ENCODE assay signal across 8 cellular contexts in genomic region chr12:124568431-124569374, GRCh38. TPM values are rescaled to one million over a fixed set of nuclear protein-coding genes. Genes with fewer than 3 reads are reported as not detected.
DNase-seq lines count a peak whose midpoint lies in the region; ATAC-seq and TF ChIP-seq lines count a peak whose summit lies in the region.

No MANE protein-coding gene starts in this region.

- H3K9ac ChIP-seq in BLaER1 (peak overlapping the region; percentile 84; the same call in 1 of the 2 replicates), neural progenitor cell (no peak overlapping the region)

- intact Hi-C loops in activated T-helper 1 cell treated with anti-CD3 and anti-CD28 coated beads, Interleukin-12 subunit alpha, Interleukin-12 subunit beta, Interleukin-2, Interleukin-4 antibody, amounts not matched to agents 30 ng/mL and 10 ng/mL and 1 ng/mL, durations not matched to agents 14 hours and 24 hours and 36 hours (cut with micrococcal nuclease) = loop anchor here (1.0 to 5.0 kb wide), 2 partner anchors 145 to 176 kb away; no protein-coding TSS in a partner anchor

- H3K4me2 ChIP-seq in BLaER1 = peak overlapping the region; percentile 98
- H3K4me2 ChIP-seq in neural progenitor cell = peak overlapping the region; percentile 100

- H4K20me1 ChIP-seq in BLaER1 (peaks cover 31% of the 10 kb centered on the region), neural progenitor cell (ENCODE audit: low read depth) (peaks cover 31% of the 10 kb centered on the region)

- H2AFZ ChIP-seq in neural progenitor cell (replicated peaks) = no peak overlapping the region

- DNase-seq in GM13977 (ENCODE audit: low spot score) (peak; percentile 76), NCI-H1694 (lab: John Stamatoyannopoulos, UW) (peak; percentile 81), germinal center (ENCODE audit: low spot score) (peak; percentile 76), neural progenitor cell (ENCODE audit: low spot score) (peak; percentile 64), GOT3 (lab: John Stamatoyannopoulos, UW) (no peak)
- no peak for DNase-seq in activated T-helper 1 cell treated with anti-CD3 and anti-CD28 coated beads, Interleukin-12 subunit alpha, Interleukin-12 subunit beta, Interleukin-2, Interleukin-4 antibody, amounts not matched to agents 30 ng/mL and 10 ng/mL and 1 ng/mL, durations not matched to agents 14 hours and 24 hours and 36 hours (ENCODE audit: low spot score)

- H3K36me3 Mint-ChIP-seq in activated T-helper 1 cell treated with anti-CD3 and anti-CD28 coated beads, Interleukin-12 subunit alpha, Interleukin-12 subunit beta, Interleukin-2, Interleukin-4 antibody, amounts not matched to agents 30 ng/mL and 10 ng/mL and 1 ng/mL, durations not matched to agents 14 hours and 24 hours and 36 hours (ENCODE audit: low read depth) = no peaks in the 10 kb centered on the region
- H3K36me3 Mint-ChIP-seq in neural progenitor cell = no peaks in the 10 kb centered on the region

- no peaks in the 10 kb centered on the region for H3K27me3 ChIP-seq in BLaER1
- H3K27me3 ChIP-seq in neural progenitor cell = no peaks in the 10 kb centered on the region

- H3K79me2 ChIP-seq in neural progenitor cell (ENCODE audit: low read depth) = peaks cover 35% of the 10 kb centered on the region

- H3F3A ChIP-seq in neural progenitor cell (ENCODE audit: low read depth) = peaks cover 53% of the 10 kb centered on the region

- H3K27ac ChIP-seq in BLaER1 = peak overlapping the region; percentile 96
- H3K27ac ChIP-seq in neural progenitor cell = no peak overlapping the region

- no peaks in the 10 kb centered on the region for H3K9me3 ChIP-seq in BLaER1
- H3K9me3 ChIP-seq in neural progenitor cell (ENCODE audit: low read depth) = no peaks in the 10 kb centered on the region

- H3K27me3 Mint-ChIP-seq in activated T-helper 1 cell treated with anti-CD3 and anti-CD28 coated beads, Interleukin-12 subunit alpha, Interleukin-12 subunit beta, Interleukin-2, Interleukin-4 antibody, amounts not matched to agents 30 ng/mL and 10 ng/mL and 1 ng/mL, durations not matched to agents 14 hours and 24 hours and 36 hours (ENCODE audit: insufficient read depth) = peaks cover 5% of the 10 kb centered on the region
- H3K27me3 Mint-ChIP-seq in neural progenitor cell (ENCODE audit: insufficient read depth, low read depth) = peaks cover 2% of the 10 kb centered on the region

- ATAC-seq in HG03025 (IDR thresholded peaks at IDR 0.05; ENCODE audit: low FRiP score, unreplicated experiment) = no peak

- H3K4me3 ChIP-seq in BLaER1 = peak overlapping the region; percentile 93
- no peak overlapping the region for H3K4me3 ChIP-seq in neural progenitor cell

- H3K9me3 Mint-ChIP-seq in activated T-helper 1 cell treated with anti-CD3 and anti-CD28 coated beads, Interleukin-12 subunit alpha, Interleukin-12 subunit beta, Interleukin-2, Interleukin-4 antibody, amounts not matched to agents 30 ng/mL and 10 ng/mL and 1 ng/mL, durations not matched to agents 14 hours and 24 hours and 36 hours = no peaks in the 10 kb centered on the region
- no peaks in the 10 kb centered on the region for H3K9me3 Mint-ChIP-seq in neural progenitor cell

- in situ Hi-C loops in GM13977 (cut with MboI; ENCODE audit: low pct_unique_long_range_greater_than_20kb, low sequenced_read_pairs, unreplicated experiment) = no loop called here

- peaks cover 19% of the 10 kb centered on the region for H3K4me1 Mint-ChIP-seq in activated T-helper 1 cell treated with anti-CD3 and anti-CD28 coated beads, Interleukin-12 subunit alpha, Interleukin-12 subunit beta, Interleukin-2, Interleukin-4 antibody, amounts not matched to agents 30 ng/mL and 10 ng/mL and 1 ng/mL, durations not matched to agents 14 hours and 24 hours and 36 hours (ENCODE audit: low read depth)
- peaks cover 37% of the 10 kb centered on the region for H3K4me1 Mint-ChIP-seq in neural progenitor cell

- peak overlapping the region; percentile 85 for H3K4me3 Mint-ChIP-seq in activated T-helper 1 cell treated with anti-CD3 and anti-CD28 coated beads, Interleukin-12 subunit alpha, Interleukin-12 subunit beta, Interleukin-2, Interleukin-4 antibody, amounts not matched to agents 30 ng/mL and 10 ng/mL and 1 ng/mL, durations not matched to agents 14 hours and 24 hours and 36 hours
- H3K4me3 Mint-ChIP-seq in neural progenitor cell = peak overlapping the region; percentile 90

- H3K4me1 ChIP-seq in BLaER1 = peaks cover 77% of the 10 kb centered on the region
- H3K4me1 ChIP-seq in neural progenitor cell = peaks cover 41% of the 10 kb centered on the region

- peak; percentile 36 for TF ChIP-seq CTCF in GM13977 (IDR thresholded peaks at IDR 0.05; ENCODE audit: extremely low read depth, insufficient read depth, missing control alignments)
- TF ChIP-seq CTCF in neural progenitor cell (IDR thresholded peaks at IDR 0.05) = peak; percentile 42

- H3K27ac Mint-ChIP-seq in activated T-helper 1 cell treated with anti-CD3 and anti-CD28 coated beads, Interleukin-12 subunit alpha, Interleukin-12 subunit beta, Interleukin-2, Interleukin-4 antibody, amounts not matched to agents 30 ng/mL and 10 ng/mL and 1 ng/mL, durations not matched to agents 14 hours and 24 hours and 36 hours = peak overlapping the region; percentile 67
- no peak overlapping the region for H3K27ac Mint-ChIP-seq in neural progenitor cell

- H3K36me3 ChIP-seq in BLaER1 = no peaks in the 10 kb centered on the region
- H3K36me3 ChIP-seq in neural progenitor cell = no peaks in the 10 kb centered on the region

RNA-seq across cellular contexts. Expression of gene NCOR2, which starts 1.3 kb away (rescaled TPM):
- 113 and 118 TPM in 2 replicates for total RNA-seq in activated T-helper 1 cell treated with anti-CD3 and anti-CD28 coated beads, Interleukin-12 subunit alpha, Interleukin-12 subunit beta, Interleukin-2, Interleukin-4 antibody, amounts not matched to agents 30 ng/mL and 10 ng/mL and 1 ng/mL, durations not matched to agents 14 hours and 24 hours and 36 hours
- total RNA-seq in neural progenitor cell (ENCODE audit: low replicate concordance) = 14.3 and 18.0 TPM in 2 replicates

Comparison
In these comparisons a context has a peak if more than half of its experiments do, and no peak if none do; other contexts are left out.
1. DNase-seq: peak in GM13977 (single experiment), NCI-H1694 (single experiment), germinal center (single experiment) and neural progenitor cell (single experiment); none in activated T-helper 1 cell treated with anti-CD3 and anti-CD28 coated beads, Interleukin-12 subunit alpha, Interleukin-12 subunit beta, Interleukin-2, Interleukin-4 antibody, amounts not matched to agents 30 ng/mL and 10 ng/mL and 1 ng/mL, durations not matched to agents 14 hours and 24 hours and 36 hours (single experiment) and GOT3 (single experiment).